In the genomic region with DNA sequence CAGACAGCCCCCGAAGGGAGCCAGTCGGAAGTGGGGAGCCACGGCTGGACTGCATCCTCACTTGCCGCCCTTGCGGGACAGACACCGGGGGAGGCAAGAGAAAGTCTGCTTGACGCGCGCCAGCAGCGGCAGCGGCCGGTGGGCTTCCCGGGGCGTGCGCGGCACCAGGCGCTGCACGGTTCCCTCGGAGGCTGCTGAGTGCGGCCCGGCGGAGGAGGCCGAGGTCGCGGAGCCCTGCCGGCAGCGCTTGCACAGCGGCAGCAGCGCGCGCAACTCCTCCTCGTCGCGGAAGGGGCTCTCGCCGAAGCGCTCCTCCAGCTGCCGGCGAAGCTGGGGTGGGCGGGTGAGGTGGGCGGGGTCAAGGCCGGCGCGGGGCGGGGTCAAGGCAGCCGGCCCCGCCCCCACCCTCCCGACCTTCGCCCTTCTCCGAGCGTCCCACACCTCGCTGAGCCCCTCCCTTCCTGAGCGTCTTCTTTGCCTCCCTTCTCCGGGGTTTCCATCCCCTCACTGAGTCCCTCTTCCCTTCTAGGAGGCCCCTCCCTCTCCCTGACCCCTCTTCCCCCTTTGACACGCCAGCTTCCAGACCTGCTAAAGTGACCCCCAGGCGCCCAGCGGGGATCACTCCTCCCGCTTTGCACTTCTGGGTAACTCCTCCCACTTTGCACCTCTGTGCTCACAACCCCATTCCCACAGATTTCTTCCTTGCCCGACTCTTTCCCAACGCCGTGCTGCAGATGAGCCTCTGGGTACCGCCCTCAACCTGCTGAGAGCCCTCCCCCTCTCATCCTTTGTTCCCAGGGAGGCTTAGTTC, we compare ENCODE assay signal across 9 cellular contexts. TPM values are rescaled to one million over a fixed set of nuclear protein-coding genes. Genes with fewer than 3 reads are reported as not detected.
A peak's percentile ranks its signal among the peaks of the same experiment; 100 is the strongest.
DNase-seq lines count a peak whose midpoint lies in the region; ATAC-seq and TF ChIP-seq lines count a peak whose summit lies in the region.
"Had no signal": no experiment of that assay in that cellular context is flagged by ENCODE, and none has a peak within 500 bp of the region (broad histone marks: within the 10 kb centered on the region; RNA-seq: fewer than 3 reads in every experiment).

No MANE protein-coding gene starts in this region.

- H3K27ac ChIP-seq in Panc1 (ENCODE audit: low read length) (peak overlapping the region; percentile 57), parathyroid adenoma (peak overlapping the region; percentile 97), tibial nerve (peak overlapping the region in 2 of 4 donors; percentile 52 to 67)
- H3K27ac ChIP-seq: epithelial cell of prostate had no signal

- H3K9ac ChIP-seq in parathyroid adenoma, result peak overlapping the region; percentile 47

- POLR2A ChIA-PET in Panc1 (lab: Charles Lee), result interaction anchor here (0.5 to 0.6 kb wide), 2 partner anchors 8 to 79 kb away, joined by 3 read pairs; no protein-coding TSS in a partner anchor

- H3K4me1 ChIP-seq in Panc1 (ENCODE audit: control insufficient read depth, insufficient read depth, low read length), result peaks cover 18% of the 10 kb centered on the region
- H3K4me1 ChIP-seq in parathyroid adenoma, result peaks cover 39% of the 10 kb centered on the region
- H3K4me1 ChIP-seq in tibial nerve, result peaks cover 0 to 23% (median 18%) of the 10 kb centered on the region in 4 donors

- H3K27me3 ChIP-seq in Panc1 (ENCODE audit: control insufficient read depth, insufficient read depth, low read length) (no peaks in the 10 kb centered on the region), parathyroid adenoma (ENCODE audit: control insufficient read depth, insufficient read depth, low read length) (no peaks in the 10 kb centered on the region), tibial nerve (peaks cover 0 to 15% of the 10 kb centered on the region in 2 donors)

- peak; percentile 61 for DNase-seq in GDM1 (lab: John Stamatoyannopoulos, UW)
- DNase-seq in HuH-7.5 (ENCODE audit: low spot score), result peak; percentile 97
- DNase-seq in Panc1 (ENCODE audit: low read depth, low spot score), result no peak
- DNase-seq in activated T-helper 9 cell treated with anti-CD3 and anti-CD28 coated beads, Interleukin-2, amount 50 U/mL, for 16 hours (ENCODE audit: low read depth), result peak; percentile 52
- peak; percentile 19 for DNase-seq in globus pallidus (ENCODE audit: low spot score)
- DNase-seq in tibial nerve (ENCODE audit: low spot score in 2 of 2), result no peak
- DNase-seq in mucosa of gallbladder (ENCODE audit: low spot score), result no peak

- TF ChIP-seq EP300 in tibial nerve (IDR thresholded peaks at IDR 0.05), result no peak

- no peaks in the 10 kb centered on the region for H3K36me3 ChIP-seq in Panc1 (ENCODE audit: control insufficient read depth, insufficient read depth, low read length)
- no peaks in the 10 kb centered on the region for H3K36me3 ChIP-seq in parathyroid adenoma (ENCODE audit: control insufficient read depth, insufficient read depth, low read length)
- H3K36me3 ChIP-seq in tibial nerve, result peaks cover 0 to 18% (median 0%) of the 10 kb centered on the region in 3 donors

- no peaks in the 10 kb centered on the region for H3K79me2 ChIP-seq in parathyroid adenoma

- CTCF ChIA-PET in Panc1 (lab: Charles Lee), result interaction anchor here (1.2 kb wide), 1 partner anchor 90 kb away, joined by 5 read pairs; a partner anchor contains a TSS

- ATAC-seq in Panc1, result peak; percentile 88

- H3K4me2 ChIP-seq in parathyroid adenoma (ENCODE audit: low read length), result peak overlapping the region; percentile 90

- H2AFZ ChIP-seq in parathyroid adenoma, result peak overlapping the region; percentile 76

- 9 to 28% methylated on average over 14 to 37 of the region's 62 CpGs for WGBS in tibial nerve, 2 donors

- H3K9me3 ChIP-seq in Panc1 (ENCODE audit: control insufficient read depth, insufficient read depth, low read depth, low read length) (no peaks in the 10 kb centered on the region), parathyroid adenoma (ENCODE audit: control insufficient read depth, low read length) (no peaks in the 10 kb centered on the region), tibial nerve (no peaks in the 10 kb centered on the region)

- intact Hi-C loops in Panc1 (cut with micrococcal nuclease; ENCODE audit: unreplicated experiment), result no loop called here

- H3K4me3 ChIP-seq in Panc1 (ENCODE audit: low read depth in 2 of 2, low read length in 2 of 2), result peak overlapping the region; percentile 49 to 71
- peak overlapping the region; percentile 68 for H3K4me3 ChIP-seq in parathyroid adenoma (ENCODE audit: low read depth, low read length)
- peak overlapping the region; percentile 38 to 62 (median 52) for H3K4me3 ChIP-seq in tibial nerve

- no peak for TF ChIP-seq POLR2A in tibial nerve (IDR thresholded peaks at IDR 0.05)

- BruUV-seq in Panc1 (replicated peaks; lab: Mats Ljungman, UMichigan), result no TSS peak

- TF ChIP-seq CTCF in Panc1 (IDR thresholded peaks at IDR 0.05) (no peak), parathyroid adenoma (IDR thresholded peaks at IDR 0.05) (no peak), tibial nerve (IDR thresholded peaks at IDR 0.05) (peak in 1 of 5 experiments; percentile 19)

- in situ Hi-C loops in Panc1 (cut with HindIII; ENCODE audit: low pct_unique_long_range_greater_than_20kb, low sequenced_read_pairs), result no loop called here

RNA-seq across cellular contexts. Expression of a gene that starts 8.8 kb away (rescaled TPM):
- total RNA-seq in Panc1 (2021; ENCODE audit: unreplicated experiment), result 23.6 TPM
- polyA plus RNA-seq in Panc1 (2012; ENCODE audit: insufficient read length), result 16.1 TPM
- 10 to 100 TPM; 31.8 to 61.3 (median 44.6) TPM for total RNA-seq in tibial nerve
- total RNA-seq in mucosa of gallbladder, result 2.8 TPM

RNA-seq across cellular contexts. Expression of a gene that starts 8.9 kb away (rescaled TPM):
- total RNA-seq in Panc1 (2021; ENCODE audit: unreplicated experiment) (2.1 TPM), tibial nerve (1 to 10 TPM; 2.8 to 3.7 (median 3.1) TPM), mucosa of gallbladder (0.29 TPM)
- 3.1 TPM for polyA plus RNA-seq in Panc1 (2012; ENCODE audit: insufficient read length)

RNA-seq across cellular contexts. Expression of a gene that starts 16.1 kb away (rescaled TPM):
- total RNA-seq in Panc1 (2021; ENCODE audit: unreplicated experiment) (6.3 TPM), tibial nerve (10 to 100 TPM in 1 of 4 donors, 1 to 10 TPM in 3; 3.0 to 11.8 (median 8.0) TPM), mucosa of gallbladder (1.6 TPM)
- 6.0 TPM for polyA plus RNA-seq in Panc1 (2012; ENCODE audit: insufficient read length)

RNA-seq across cellular contexts. Expression of a gene that starts 42.4 kb away (rescaled TPM):
- total RNA-seq in Panc1 (2021; ENCODE audit: unreplicated experiment), result 0.87 TPM
- 0.15 TPM for polyA plus RNA-seq in Panc1 (2012; ENCODE audit: insufficient read length)
- total RNA-seq in tibial nerve, result 1 to 10 TPM in 1 of 4 donors, under 1 TPM in 1, not detected in 2; 0.66 to 1.3 TPM
- not detected for total RNA-seq in mucosa of gallbladder

Comparison
In these comparisons a context has a peak if more than half of its experiments do, and no peak if none do; other contexts are left out.
1. DNase-seq: peak in GDM1 (single experiment), HuH-7.5 (single experiment), activated T-helper 9 cell treated with anti-CD3 and anti-CD28 coated beads, Interleukin-2, amount 50 U/mL, for 16 hours (single experiment) and globus pallidus (single experiment); none in Panc1 (single experiment), tibial nerve (0 of 2) and mucosa of gallbladder (single experiment).
2. Peak in every context shown above with its lines, with median percentiles within 50 percentile points of each other: H3K4me3 ChIP-seq.